ENCODE assay signal across 12 cellular contexts in the genomic region with DNA sequence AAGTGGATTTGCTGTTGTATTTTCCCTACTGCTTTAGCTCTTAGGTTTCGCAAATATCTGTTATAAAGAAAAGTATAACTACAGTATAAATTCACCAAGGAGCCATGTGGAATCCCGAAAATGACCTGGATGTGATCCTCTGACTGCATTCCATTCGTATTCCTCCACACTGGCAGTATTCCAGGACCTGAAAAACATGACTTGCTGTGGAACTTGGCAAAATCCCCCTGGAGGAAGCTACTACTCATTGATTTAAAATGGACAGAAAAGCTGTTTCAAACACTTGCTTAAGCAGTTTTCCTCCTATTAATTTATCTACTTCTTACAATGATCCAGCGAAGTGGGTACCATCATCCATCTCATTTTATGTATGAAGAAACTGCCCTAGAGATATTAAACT. TPM values are rescaled to one million over a fixed set of nuclear protein-coding genes. Genes with fewer than 3 reads are reported as not detected.
DNase-seq lines count a peak whose midpoint lies in the region; ATAC-seq and TF ChIP-seq lines count a peak whose summit lies in the region.
"Had no signal": no experiment of that assay in that cellular context is flagged by ENCODE, and none has a peak within 500 bp of the region (broad histone marks: within the 10 kb centered on the region; RNA-seq: fewer than 3 reads in every experiment).

No MANE protein-coding gene starts in this region.

- H3K4me1 Mint-ChIP-seq in activated T-helper 1 cell treated with anti-CD3 and anti-CD28 coated beads, Interleukin-12 subunit alpha, Interleukin-12 subunit beta, Interleukin-2, Interleukin-4 antibody, amounts not matched to agents 30 ng/mL and 10 ng/mL and 1 ng/mL, durations not matched to agents 14 hours and 24 hours and 36 hours (ENCODE audit: low read depth) = no peaks in the 10 kb centered on the region
- H3K4me1 Mint-ChIP-seq: naive thymus-derived CD4-positive, alpha-beta T cell had no signal

- no peaks in the 10 kb centered on the region for H3K36me3 Mint-ChIP-seq in activated T-helper 1 cell treated with anti-CD3 and anti-CD28 coated beads, Interleukin-12 subunit alpha, Interleukin-12 subunit beta, Interleukin-2, Interleukin-4 antibody, amounts not matched to agents 30 ng/mL and 10 ng/mL and 1 ng/mL, durations not matched to agents 14 hours and 24 hours and 36 hours (ENCODE audit: low read depth)
- H3K36me3 Mint-ChIP-seq: naive thymus-derived CD4-positive, alpha-beta T cell had no signal

- TF ChIP-seq POLR2A in testis (IDR thresholded peaks at IDR 0.05) = no peak

- DNase-seq in GM03348 (ENCODE audit: low spot score) = peak; percentile 71
- DNase-seq in RKO (ENCODE audit: low spot score) = peak; percentile 62
- DNase-seq in epithelial cell of proximal tubule (ENCODE audit: low read depth) = peak; percentile 59
- no peak for DNase-seq in psoas muscle
- no peak for DNase-seq in testis
- no peak for DNase-seq in GF-D8 (lab: John Stamatoyannopoulos, UW)
- no peak for DNase-seq in activated T-helper 1 cell treated with anti-CD3 and anti-CD28 coated beads, Interleukin-12 subunit alpha, Interleukin-12 subunit beta, Interleukin-2, Interleukin-4 antibody, amounts not matched to agents 30 ng/mL and 10 ng/mL and 1 ng/mL, durations not matched to agents 14 hours and 24 hours and 36 hours (ENCODE audit: low spot score)
- DNase-seq: colonic mucosa; naive thymus-derived CD4-positive, alpha-beta T cell; SHP77 had no signal

- peaks cover 60% of the 10 kb centered on the region for H3K27me3 Mint-ChIP-seq in activated T-helper 1 cell treated with anti-CD3 and anti-CD28 coated beads, Interleukin-12 subunit alpha, Interleukin-12 subunit beta, Interleukin-2, Interleukin-4 antibody, amounts not matched to agents 30 ng/mL and 10 ng/mL and 1 ng/mL, durations not matched to agents 14 hours and 24 hours and 36 hours (ENCODE audit: insufficient read depth)

- H3K27me3 ChIP-seq in psoas muscle (ENCODE audit: insufficient read depth in 3 of 3, low read length in 2 of 3) (no peaks in the 10 kb centered on the region), testis (no peaks in the 10 kb centered on the region)
- H3K27me3 ChIP-seq: colonic mucosa had no signal

- H3K4me3 ChIP-seq in epithelial cell of proximal tubule (ENCODE audit: low read depth, low read length) (no peak overlapping the region), psoas muscle (no peak overlapping the region), testis (no peak overlapping the region)
- H3K4me3 ChIP-seq: colonic mucosa had no signal

- H3K9me3 Mint-ChIP-seq in activated T-helper 1 cell treated with anti-CD3 and anti-CD28 coated beads, Interleukin-12 subunit alpha, Interleukin-12 subunit beta, Interleukin-2, Interleukin-4 antibody, amounts not matched to agents 30 ng/mL and 10 ng/mL and 1 ng/mL, durations not matched to agents 14 hours and 24 hours and 36 hours = no peaks in the 10 kb centered on the region
- H3K9me3 Mint-ChIP-seq: naive thymus-derived CD4-positive, alpha-beta T cell had no signal

- ATAC-seq in psoas muscle = no peak
- ATAC-seq in GM21515 (IDR thresholded peaks at IDR 0.05; ENCODE audit: unreplicated experiment) = no peak
- ATAC-seq: HepG2; naive thymus-derived CD4-positive, alpha-beta T cell had no signal

- H3K4me1 ChIP-seq in psoas muscle (no peaks in the 10 kb centered on the region), testis (peaks cover 3% of the 10 kb centered on the region)
- H3K4me1 ChIP-seq: colonic mucosa had no signal

- WGBS in psoas muscle, 3 donors = 36 to 57% (median 42%) methylated on average over 4 of the region's 4 CpGs
- 64 to 68% methylated on average over 4 of the region's 4 CpGs for WGBS in testis, 2 donors

- no peak overlapping the region for H3K4me3 Mint-ChIP-seq in activated T-helper 1 cell treated with anti-CD3 and anti-CD28 coated beads, Interleukin-12 subunit alpha, Interleukin-12 subunit beta, Interleukin-2, Interleukin-4 antibody, amounts not matched to agents 30 ng/mL and 10 ng/mL and 1 ng/mL, durations not matched to agents 14 hours and 24 hours and 36 hours
- H3K4me3 Mint-ChIP-seq: naive thymus-derived CD4-positive, alpha-beta T cell had no signal

- no peaks in the 10 kb centered on the region for H3K36me3 ChIP-seq in psoas muscle (ENCODE audit: insufficient read depth in 1 of 2, low read depth in 1 of 2)
- no peaks in the 10 kb centered on the region for H3K36me3 ChIP-seq in testis (ENCODE audit: low read depth, missing control alignments)
- H3K36me3 ChIP-seq: colonic mucosa had no signal

- no peak overlapping the region for H3K27ac Mint-ChIP-seq in activated T-helper 1 cell treated with anti-CD3 and anti-CD28 coated beads, Interleukin-12 subunit alpha, Interleukin-12 subunit beta, Interleukin-2, Interleukin-4 antibody, amounts not matched to agents 30 ng/mL and 10 ng/mL and 1 ng/mL, durations not matched to agents 14 hours and 24 hours and 36 hours
- H3K27ac Mint-ChIP-seq: naive thymus-derived CD4-positive, alpha-beta T cell had no signal

- intact Hi-C loops in psoas muscle (cut with DNase I) = no loop called here
- intact Hi-C loops in testis (cut with DNase I; ENCODE audit: low total_unique reads) = no loop called here
- intact Hi-C loops in activated T-helper 1 cell treated with anti-CD3 and anti-CD28 coated beads, Interleukin-12 subunit alpha, Interleukin-12 subunit beta, Interleukin-2, Interleukin-4 antibody, amounts not matched to agents 30 ng/mL and 10 ng/mL and 1 ng/mL, durations not matched to agents 14 hours and 24 hours and 36 hours (cut with micrococcal nuclease) = no loop called here

- H3K27ac ChIP-seq in psoas muscle (no peak overlapping the region), testis (no peak overlapping the region)
- H3K27ac ChIP-seq: colonic mucosa had no signal

- TF ChIP-seq CTCF in epithelial cell of proximal tubule (conservative IDR thresholded peaks at IDR 0.05; ENCODE audit: low read depth, low read length) = no peak
- TF ChIP-seq CTCF in psoas muscle (IDR thresholded peaks at IDR 0.05) = peak; percentile 6
- TF ChIP-seq CTCF in testis (IDR thresholded peaks at IDR 0.05) = no peak

- no peaks in the 10 kb centered on the region for H3K9me3 ChIP-seq in psoas muscle
- H3K9me3 ChIP-seq in testis = no peaks in the 10 kb centered on the region
- H3K9me3 ChIP-seq: colonic mucosa had no signal

RNA-seq across cellular contexts. Expression of a gene that starts 13.3 kb away (rescaled TPM):
- total RNA-seq in epithelial cell of proximal tubule = 1.5 and 2.5 TPM in 2 replicates
- total RNA-seq in psoas muscle = 1 to 10 TPM; 3.2 to 7.1 (median 5.6) TPM
- polyA plus RNA-seq in psoas muscle = 10 to 100 TPM in 1 of 3 donors, 1 to 10 TPM in 2; 1.8 to 26.8 (median 2.9) TPM
- 100 to 1,000 TPM; 114 to 122 TPM for total RNA-seq in testis
- 72.4 TPM for polyA plus RNA-seq in testis (ENCODE audit: insufficient read depth, low read depth, low replicate concordance)
- not detected in 2 replicates for total RNA-seq in activated T-helper 1 cell treated with anti-CD3 and anti-CD28 coated beads, Interleukin-12 subunit alpha, Interleukin-12 subunit beta, Interleukin-2, Interleukin-4 antibody, amounts not matched to agents 30 ng/mL and 10 ng/mL and 1 ng/mL, durations not matched to agents 14 hours and 24 hours and 36 hours
- total RNA-seq: HepG2 had no signal
- polyA plus RNA-seq: HepG2 had no signal

RNA-seq across cellular contexts. Expression of a gene that starts 54.3 kb away (rescaled TPM):
- total RNA-seq in epithelial cell of proximal tubule = 6.4 and 8.1 TPM in 2 replicates
- total RNA-seq in psoas muscle = 10 to 100 TPM; 14.2 to 22.1 (median 20.5) TPM
- polyA plus RNA-seq in psoas muscle = 10 to 100 TPM in 2 of 3 donors, 1 to 10 TPM in 1; 8.1 to 28.5 (median 13.8) TPM
- 10 to 100 TPM; 21.1 to 23.1 TPM for total RNA-seq in testis
- polyA plus RNA-seq in testis (ENCODE audit: insufficient read depth, low read depth, low replicate concordance) = 13.0 TPM
- 5.9 and 6.1 TPM in 2 replicates for total RNA-seq in activated T-helper 1 cell treated with anti-CD3 and anti-CD28 coated beads, Interleukin-12 subunit alpha, Interleukin-12 subunit beta, Interleukin-2, Interleukin-4 antibody, amounts not matched to agents 30 ng/mL and 10 ng/mL and 1 ng/mL, durations not matched to agents 14 hours and 24 hours and 36 hours

Comparison
In these comparisons a context has a peak if more than half of its experiments do, and no peak if none do; other contexts are left out.
1. DNase-seq: peak in GM03348 (single experiment), RKO (single experiment) and epithelial cell of proximal tubule (single experiment); none in psoas muscle (0 of 2), testis (single experiment), GF-D8 (single experiment) and activated T-helper 1 cell treated with anti-CD3 and anti-CD28 coated beads, Interleukin-12 subunit alpha, Interleukin-12 subunit beta, Interleukin-2, Interleukin-4 antibody, amounts not matched to agents 30 ng/mL and 10 ng/mL and 1 ng/mL, durations not matched to agents 14 hours and 24 hours and 36 hours (single experiment).
2. RNA of a gene that starts 13.3 kb away (total RNA-seq): 114 to 122 TPM in testis; 3.2 to 7.1 TPM in psoas muscle, 1.5 to 2.5 TPM in epithelial cell of proximal tubule and not detected in activated T-helper 1 cell treated with anti-CD3 and anti-CD28 coated beads, Interleukin-12 subunit alpha, Interleukin-12 subunit beta, Interleukin-2, Interleukin-4 antibody, amounts not matched to agents 30 ng/mL and 10 ng/mL and 1 ng/mL, durations not matched to agents 14 hours and 24 hours and 36 hours; every median in the first group is over 10 times any median in the second.